Comparison of ENCODE assay signal across 9 cellular contexts in the genomic region with DNA sequence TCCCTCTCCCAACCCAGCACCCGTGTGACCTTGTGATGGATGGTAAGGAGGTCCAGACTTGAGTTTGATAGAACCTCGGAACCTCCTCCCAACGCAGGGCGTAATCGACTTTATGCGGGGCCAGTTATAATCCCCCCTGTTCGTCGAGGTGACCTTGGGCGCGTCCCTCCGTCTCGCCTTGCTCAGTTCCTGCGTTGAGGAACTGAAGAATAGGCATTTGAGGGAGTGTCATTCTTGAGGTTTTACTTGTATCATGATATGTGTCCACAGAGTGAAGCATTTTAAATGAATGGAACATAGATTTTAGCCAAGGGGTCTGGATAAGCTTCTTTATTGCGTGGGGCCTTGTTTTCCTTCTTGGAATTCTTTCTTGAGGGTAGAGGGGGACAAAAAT. TPM values are rescaled to one million over a fixed set of nuclear protein-coding genes. Genes with fewer than 3 reads are reported as not detected.
DNase-seq lines count a peak whose midpoint lies in the region; FAIRE-seq and TF ChIP-seq lines count a peak whose summit lies in the region.
"Had no signal": no experiment of that assay in that cellular context is flagged by ENCODE, and none has a peak within 500 bp of the region (broad histone marks: within the 10 kb centered on the region; RNA-seq: fewer than 3 reads in every experiment).

No MANE protein-coding gene starts in this region.

- H3K36me3 ChIP-seq in HEK293 (ENCODE audit: control insufficient read depth in 2 of 2, insufficient read depth in 1 of 2, low read length in 2 of 2) (peaks cover 29 to 31% of the 10 kb centered on the region in 2 experiments), astrocyte (ENCODE audit: insufficient read depth, low read length) (peaks cover 21% of the 10 kb centered on the region), mesenchymal stem cell (ENCODE audit: control insufficient read depth in 1 of 2, insufficient read depth in 2 of 2, low read depth in 1 of 2, low read length in 2 of 2) (peaks cover 19 to 31% of the 10 kb centered on the region in 2 experiments)

- H3K9ac ChIP-seq in astrocyte (ENCODE audit: low read length) (peak overlapping the region; percentile 93), mesenchymal stem cell (ENCODE audit: low read length) (peak overlapping the region; percentile 98)

- POLR2A ChIA-PET in AG04450 (lab: Yijun Ruan, JAX) = interaction anchor here (0.5 to 2.5 kb wide), 5 partner anchors 9 to 737 kb away, joined by 3 to 14 read pairs (median 4); a partner anchor contains a TSS
- POLR2A ChIA-PET in HEK293 (lab: Yijun Ruan, JAX) = interaction anchor here (0.9 to 1.8 kb wide), 8 partner anchors 9 to 79 kb away, joined by 3 to 16 read pairs (median 4); a partner anchor contains a TSS

- H2BK120ac ChIP-seq in mesenchymal stem cell (ENCODE audit: low read depth, low read length) = no peak overlapping the region

- H2BK15ac ChIP-seq in mesenchymal stem cell (ENCODE audit: low read depth, poor library complexity, severe bottlenecking) = no peak overlapping the region

- H4K91ac ChIP-seq in mesenchymal stem cell (ENCODE audit: low read length) = no peak overlapping the region

- DNase-seq in AG04450 (ENCODE audit: low read depth, low spot score) (no peak), astrocyte (ENCODE audit: low read depth) (peak; percentile 20), mesenchymal stem cell (no peak), KBM-7 (no peak), NCI-H187 treated with DMSO at 0.1 percent for 48 hours (lab: John Stamatoyannopoulos, UW) (no peak), NCI-H2227 (lab: John Stamatoyannopoulos, UW; ENCODE audit: unreplicated experiment) (no peak), NCI-H128 (lab: John Stamatoyannopoulos, UW; ENCODE audit: unreplicated experiment) (no peak)

- H3K23ac ChIP-seq in mesenchymal stem cell (ENCODE audit: low read length in 2 of 2) = peak overlapping the region in 1 of 2 experiments; percentile 94

- TF ChIP-seq CTCF in AG04450 (IDR thresholded peaks at IDR 0.05; ENCODE audit: low read depth, low read length) = no peak
- no peak for TF ChIP-seq CTCF in HEK293 (tag by site-specific recombination; IDR thresholded peaks at IDR 0.05)
- TF ChIP-seq CTCF in astrocyte (IDR thresholded peaks at IDR 0.05; ENCODE audit: insufficient read depth, low read depth, low read length) = no peak

- peak overlapping the region; percentile 78 for H3K27ac Mint-ChIP-seq in astrocyte (ENCODE audit: unreplicated experiment)

- H3K36me3 Mint-ChIP-seq in astrocyte (ENCODE audit: low read depth, unreplicated experiment) = peaks cover 3% of the 10 kb centered on the region

- H3K4me3 ChIP-seq in AG04450 (ENCODE audit: low read depth, low read length) = peak overlapping the region; percentile 98
- H3K4me3 ChIP-seq in HEK293 (ENCODE audit: low read depth, low read length) = peak overlapping the region; percentile 79
- H3K4me3 ChIP-seq in astrocyte (ENCODE audit: insufficient read depth, low read depth, low read length) = peak overlapping the region; percentile 98
- H3K4me3 ChIP-seq in mesenchymal stem cell (ENCODE audit: insufficient read depth in 1 of 2, low read depth in 1 of 2, low read length in 2 of 2) = peak overlapping the region; percentile 95 to 96

- H3K27me3 ChIP-seq in AG04450 (ENCODE audit: control insufficient read depth, insufficient read depth, low read length) (no peaks in the 10 kb centered on the region), astrocyte (ENCODE audit: insufficient read depth, low read length) (no peaks in the 10 kb centered on the region), mesenchymal stem cell (ENCODE audit: control insufficient read depth in 1 of 2, insufficient read depth in 1 of 2, low read length in 2 of 2) (no peaks in the 10 kb centered on the region)

- peak overlapping the region; percentile 74 for H2AK5ac ChIP-seq in mesenchymal stem cell (ENCODE audit: low read length, severe bottlenecking)

- H4K20me1 ChIP-seq in astrocyte (ENCODE audit: insufficient read depth, low read length) = peaks cover 23% of the 10 kb centered on the region

- WGBS in mesenchymal stem cell = 0% methylated on average over 14 of the region's 14 CpGs

- CTCF ChIA-PET in AG04450 (lab: Charles Lee) (interaction anchor here (3.1 kb wide), 1 partner anchor 59 kb away, joined by 21 read pairs; no protein-coding TSS in a partner anchor), HEK293 (lab: Yijun Ruan, JAX) (interaction anchor here (0.6 to 2.6 kb wide), 3 partner anchors 10 to 91 kb away, joined by 3 to 20 read pairs (median 7); no protein-coding TSS in a partner anchor)

- peaks cover 2% of the 10 kb centered on the region for H3K9me3 Mint-ChIP-seq in astrocyte (ENCODE audit: unreplicated experiment)

- H2BK5ac ChIP-seq in mesenchymal stem cell (ENCODE audit: low read depth, low read length, poor library complexity, severe bottlenecking) = no peak overlapping the region

- FAIRE-seq in astrocyte (lab: Jason Lieb, UNC) = no peak

- H3K9me3 ChIP-seq in AG04450 (ENCODE audit: control insufficient read depth, insufficient read depth, low read length) = no peaks in the 10 kb centered on the region; the same call in 1 of the 2 replicates
- H3K9me3 ChIP-seq in HEK293 (ENCODE audit: control insufficient read depth, insufficient read depth, low read depth, low read length) = no peaks in the 10 kb centered on the region
- H3K9me3 ChIP-seq in astrocyte (ENCODE audit: insufficient read depth, low read depth, low read length) = no peaks in the 10 kb centered on the region
- H3K9me3 ChIP-seq in mesenchymal stem cell (ENCODE audit: control insufficient read depth, low read length) = no peaks in the 10 kb centered on the region

- H2BK12ac ChIP-seq in mesenchymal stem cell (ENCODE audit: low read length in 2 of 2) = peak overlapping the region in 1 of 2 experiments; percentile 43

- H3K4me2 ChIP-seq in astrocyte (ENCODE audit: low read length) (peak overlapping the region; percentile 89), mesenchymal stem cell (ENCODE audit: low read length, poor library complexity, severe bottlenecking) (peak overlapping the region; percentile 75)

- peaks cover 47% of the 10 kb centered on the region for H3K79me2 ChIP-seq in astrocyte (ENCODE audit: insufficient read depth, low read length)

- H3K4ac ChIP-seq in mesenchymal stem cell (ENCODE audit: low read depth in 1 of 2, low read length in 2 of 2) = peak overlapping the region in 1 of 2 experiments; percentile 69

- H2AFZ ChIP-seq in astrocyte (ENCODE audit: low read depth, low read length) (peak overlapping the region; percentile 92), mesenchymal stem cell (ENCODE audit: low read depth, low read length) (peak overlapping the region; percentile 85)

- H3K18ac ChIP-seq in mesenchymal stem cell (ENCODE audit: low read depth in 1 of 2, low read length in 2 of 2) = peak overlapping the region in 1 of 2 experiments; percentile 96

- peak overlapping the region; percentile 87 for H4K8ac ChIP-seq in mesenchymal stem cell (ENCODE audit: low read length)

- H3K4me1 ChIP-seq in HEK293 (ENCODE audit: control insufficient read depth, insufficient read depth, low read length) = no peaks in the 10 kb centered on the region
- H3K4me1 ChIP-seq in astrocyte (ENCODE audit: insufficient read depth, low read length) = peaks cover 9% of the 10 kb centered on the region
- H3K4me1 ChIP-seq in mesenchymal stem cell (ENCODE audit: control insufficient read depth, insufficient read depth, low read depth, low read length) = peaks cover 5% of the 10 kb centered on the region

- H3K27me3 Mint-ChIP-seq in astrocyte (ENCODE audit: low read depth, unreplicated experiment) = no peaks in the 10 kb centered on the region

- H3K4me1 Mint-ChIP-seq in astrocyte (ENCODE audit: low read depth, unreplicated experiment) = peaks cover 9% of the 10 kb centered on the region

- peak overlapping the region; percentile 92 for H3K4me3 Mint-ChIP-seq in astrocyte (ENCODE audit: unreplicated experiment)

- peak overlapping the region; percentile 43 for H3K27ac ChIP-seq in AG04450 (ENCODE audit: low read depth, low read length)
- H3K27ac ChIP-seq in HEK293 (ENCODE audit: extremely low read depth, low read depth, low read length) = peak overlapping the region; percentile 41; the same call in 1 of the 2 replicates
- H3K27ac ChIP-seq in astrocyte (ENCODE audit: low read depth, low read length) = peak overlapping the region; percentile 89
- H3K27ac ChIP-seq in mesenchymal stem cell (ENCODE audit: low read length, poor library complexity, severe bottlenecking) = no peak overlapping the region

- in situ Hi-C loops in KBM-7 (cut with MboI; ENCODE audit: low pct_unique_long_range_greater_than_20kb, low sequenced_read_pairs) = loop anchor here (10.0 kb wide), 1 partner anchor 51 kb away; no protein-coding TSS in a partner anchor

- H3K14ac ChIP-seq in mesenchymal stem cell (ENCODE audit: low read length in 2 of 2) = peak overlapping the region in 1 of 2 experiments; percentile 98

- peaks cover 5% of the 10 kb centered on the region for H3K79me1 ChIP-seq in mesenchymal stem cell (replicated peaks; ENCODE audit: low read length, poor library complexity, severe bottlenecking)

TF ChIP-seq in HEK293, 187 proteins besides CTCF, POLR2A, EP300 and RAD21 (continues in another document):
- TF ChIP-seq YY1 (tag by site-specific recombination; IDR thresholded peaks at IDR 0.05) = 0 out of 2 replicates have a peak, but pooled peaks have one; percentile 2
- TF ChIP-seq, protein P1, sequence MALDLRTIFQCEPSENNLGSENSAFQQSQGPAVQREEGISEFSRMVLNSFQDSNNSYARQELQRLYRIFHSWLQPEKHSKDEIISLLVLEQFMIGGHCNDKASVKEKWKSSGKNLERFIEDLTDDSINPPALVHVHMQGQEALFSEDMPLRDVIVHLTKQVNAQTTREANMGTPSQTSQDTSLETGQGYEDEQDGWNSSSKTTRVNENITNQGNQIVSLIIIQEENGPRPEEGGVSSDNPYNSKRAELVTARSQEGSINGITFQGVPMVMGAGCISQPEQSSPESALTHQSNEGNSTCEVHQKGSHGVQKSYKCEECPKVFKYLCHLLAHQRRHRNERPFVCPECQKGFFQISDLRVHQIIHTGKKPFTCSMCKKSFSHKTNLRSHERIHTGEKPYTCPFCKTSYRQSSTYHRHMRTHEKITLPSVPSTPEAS (tag by site-specific recombination; IDR thresholded peaks at IDR 0.05) = no peak

RNA-seq across cellular contexts. Expression of a gene that starts 0.4 kb away (rescaled TPM):
- 75.2 and 104 TPM in 2 replicates for polyA plus RNA-seq in AG04450 (2011; rRNA removed)
- polyA minus RNA-seq in AG04450 (2011; rRNA and poly(A)+ RNA removed) = 41.7 and 43.2 TPM in 2 replicates
- total RNA-seq in astrocyte = 130 and 139 TPM in 2 replicates
- polyA plus RNA-seq in mesenchymal stem cell (2013, experiment 1 of 2) = 63.8 TPM
- polyA plus RNA-seq in mesenchymal stem cell (2013, experiment 2 of 2) = 69.6 TPM

RNA-seq across cellular contexts. Expression of a gene that starts 9.4 kb away (rescaled TPM):
- 41.1 and 52.6 TPM in 2 replicates for polyA plus RNA-seq in AG04450 (2011; rRNA removed)
- 57.1 and 72.9 TPM in 2 replicates for polyA minus RNA-seq in AG04450 (2011; rRNA and poly(A)+ RNA removed)
- total RNA-seq in astrocyte = 13.2 and 14.9 TPM in 2 replicates
- 10.1 TPM for polyA plus RNA-seq in mesenchymal stem cell (2013, experiment 1 of 2)
- 9.6 TPM for polyA plus RNA-seq in mesenchymal stem cell (2013, experiment 2 of 2)

RNA-seq across cellular contexts. Expression of a gene that starts 26.7 kb away (rescaled TPM):
- 86.8 and 89.0 TPM in 2 replicates for polyA plus RNA-seq in AG04450 (2011; rRNA removed)
- polyA minus RNA-seq in AG04450 (2011; rRNA and poly(A)+ RNA removed) = 52.7 and 53.0 TPM in 2 replicates
- 65.8 and 68.9 TPM in 2 replicates for total RNA-seq in astrocyte
- polyA plus RNA-seq in mesenchymal stem cell (2013, experiment 1 of 2) = 45.3 TPM
- 44.4 TPM for polyA plus RNA-seq in mesenchymal stem cell (2013, experiment 2 of 2)

RNA-seq across cellular contexts. Expression of a gene that starts 54.6 kb away (rescaled TPM):
- 0.12 and 0.72 TPM in 2 replicates for polyA plus RNA-seq in AG04450 (2011; rRNA removed)
- polyA minus RNA-seq in AG04450 (2011; rRNA and poly(A)+ RNA removed) = 0.18 and 0.22 TPM in 2 replicates
- 2.5 and 2.9 TPM in 2 replicates for total RNA-seq in astrocyte
- polyA plus RNA-seq in mesenchymal stem cell (2013, experiment 1 of 2) = 0.04 TPM
- 0.07 TPM for polyA plus RNA-seq in mesenchymal stem cell (2013, experiment 2 of 2)
- total RNA-seq: myocyte had no signal
